ENCODE assay signal across 20 cellular contexts in genomic region chr11:116576523-116576922, GRCh38.
DNase-seq lines count a peak whose midpoint lies in the region; TF ChIP-seq lines count a peak whose summit lies in the region.
"Had no signal": no experiment of that assay in that cellular context is flagged by ENCODE, and none has a peak within 500 bp of the region (broad histone marks: within the 10 kb centered on the region; RNA-seq: fewer than 3 reads in every experiment).

No MANE protein-coding gene starts in this region.

- H3K36me3 Mint-ChIP-seq in mesothelial cell of epicardium = no peaks in the 10 kb centered on the region
- H3K36me3 Mint-ChIP-seq: immature natural killer cell had no signal

- no peak overlapping the region for H3K4me3 Mint-ChIP-seq in mesothelial cell of epicardium
- H3K4me3 Mint-ChIP-seq: activated T-cell treated with anti-CD3 and anti-CD28 coated beads, Interleukin-2, amount 50 U/mL, for 72 hours; immature natural killer cell had no signal

- H3K27ac Mint-ChIP-seq in mesothelial cell of epicardium = no peak overlapping the region
- H3K27ac Mint-ChIP-seq: activated T-cell treated with anti-CD3 and anti-CD28 coated beads, Interleukin-2, amount 50 U/mL, for 72 hours; immature natural killer cell had no signal

- no peak overlapping the region for H3K4me3 ChIP-seq in epithelial cell of esophagus (ENCODE audit: low read length)
- H3K4me3 ChIP-seq: esophagus squamous epithelium, heart left ventricle, right lobe of liver had no signal

- DNase-seq in stimulated activated CD4-positive, alpha-beta T cell treated with anti-CD3 and anti-CD28 coated beads, Interleukin-1b, Interleukin-23, amount 100 ng/mL, for 48 hours = peak; percentile 10
- DNase-seq in stimulated activated CD4-positive, alpha-beta T cell treated with anti-CD3 and anti-CD28 coated beads, Interleukin-15, amount 100 ng/mL, for 24 hours = no peak
- peak; percentile 75 for DNase-seq in NCI-H69 (lab: John Stamatoyannopoulos, UW)
- DNase-seq in epithelial cell of esophagus (ENCODE audit: low read depth) = peak; percentile 36
- no peak for DNase-seq in Ammon's horn (ENCODE audit: low spot score)
- no peak for DNase-seq in SK-N-DZ (ENCODE audit: low spot score)
- DNase-seq in mesothelial cell of epicardium (ENCODE audit: low spot score in 2 of 2, unreplicated experiment in 2 of 2) = no peak
- DNase-seq: activated CD8-positive, alpha-beta memory T cell treated with anti-CD3 and anti-CD28 coated beads for 24 hours; activated T-cell treated with anti-CD3 and anti-CD28 coated beads, Interleukin-2, amount 50 U/mL, for 72 hours; central memory CD4-positive, alpha-beta T cell; COR-L47; effector CD4-positive, alpha-beta T cell; esophagus squamous epithelium; GF-D8; heart left ventricle; immature natural killer cell; NCI-H1694; NCI-H345; right lobe of liver; Right ventricle myocardium superior had no signal

- peaks cover 54% of the 10 kb centered on the region for H3K27me3 Mint-ChIP-seq in mesothelial cell of epicardium (ENCODE audit: low read depth)

- no peaks in the 10 kb centered on the region for H3K9me3 Mint-ChIP-seq in mesothelial cell of epicardium
- H3K9me3 Mint-ChIP-seq: activated T-cell treated with anti-CD3 and anti-CD28 coated beads, Interleukin-2, amount 50 U/mL, for 72 hours; immature natural killer cell had no signal

- no peak for TF ChIP-seq CTCF in epithelial cell of esophagus (IDR thresholded peaks at IDR 0.05; ENCODE audit: insufficient read depth, low read depth, low read length, missing control alignments)
- no peak for TF ChIP-seq CTCF in mesothelial cell of epicardium (IDR thresholded peaks at IDR 0.05; ENCODE audit: unreplicated experiment)

- H3K4me1 Mint-ChIP-seq in mesothelial cell of epicardium = peaks cover 7% of the 10 kb centered on the region
- H3K4me1 Mint-ChIP-seq: immature natural killer cell had no signal

Comparison
In these comparisons a context has a peak if more than half of its experiments do, and no peak if none do; other contexts are left out.
1. DNase-seq: peak in stimulated activated CD4-positive, alpha-beta T cell treated with anti-CD3 and anti-CD28 coated beads, Interleukin-1b, Interleukin-23, amount 100 ng/mL, for 48 hours (single experiment), NCI-H69 (single experiment) and epithelial cell of esophagus (single experiment); none in stimulated activated CD4-positive, alpha-beta T cell treated with anti-CD3 and anti-CD28 coated beads, Interleukin-15, amount 100 ng/mL, for 24 hours (single experiment), Ammon's horn (single experiment), SK-N-DZ (single experiment) and mesothelial cell of epicardium (0 of 2).